In the genomic region with DNA sequence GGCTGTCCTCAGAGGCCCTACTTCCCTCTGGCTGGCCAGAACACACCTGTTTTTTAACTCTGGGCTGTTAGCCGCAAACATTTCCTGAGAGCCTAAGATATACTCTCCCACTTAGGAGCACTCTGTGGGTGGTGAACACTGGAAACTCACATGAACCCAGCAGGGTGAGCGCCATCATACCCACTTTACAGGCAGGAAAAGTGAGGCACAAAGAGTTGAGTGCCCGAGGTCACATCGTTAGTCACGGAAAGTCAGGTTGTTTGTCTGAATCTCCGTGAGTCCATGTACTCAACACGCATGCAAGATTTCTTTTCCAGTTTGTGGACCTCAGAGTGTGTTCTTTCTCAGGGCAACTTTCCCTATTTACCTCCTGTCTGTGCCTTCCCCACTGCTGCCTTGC, we compare ENCODE assay signal across 9 cellular contexts. TPM values are rescaled to one million over a fixed set of nuclear protein-coding genes. Genes with fewer than 3 reads are reported as not detected.
DNase-seq lines count a peak whose midpoint lies in the region; ATAC-seq and TF ChIP-seq lines count a peak whose summit lies in the region.
"Had no signal": no experiment of that assay in that cellular context is flagged by ENCODE, and none has a peak within 500 bp of the region (broad histone marks: within the 10 kb centered on the region; RNA-seq: fewer than 3 reads in every experiment).

No MANE protein-coding gene starts in this region.

- no peak for TF ChIP-seq POLR2A in upper lobe of left lung (IDR thresholded peaks at IDR 0.05)

- 80 to 85% methylated on average over 7 of the region's 7 CpGs for WGBS in heart right ventricle, 2 donors
- 92% methylated on average over 7 of the region's 7 CpGs for WGBS in right cardiac atrium
- WGBS in upper lobe of left lung, 2 donors = 72 to 95% methylated on average over 6 to 7 of the region's 7 CpGs

- H3K36me3 Mint-ChIP-seq in activated naive CD4-positive, alpha-beta T cell treated with anti-CD3 and anti-CD28 coated beads, Interleukin-2, amount 10 ng/mL, durations not matched to agents 7 days and 5 days = peaks cover 41% of the 10 kb centered on the region
- H3K36me3 Mint-ChIP-seq in memory B cell = peaks cover 17% of the 10 kb centered on the region

- H3K4me3 ChIP-seq in heart right ventricle = peak overlapping the region in 8 of 10 donors; percentile 15 to 95 (median 89)
- no peak overlapping the region for H3K4me3 ChIP-seq in right cardiac atrium (ENCODE audit: low read length)
- H3K4me3 ChIP-seq in upper lobe of left lung = peak overlapping the region in 3 of 4 donors; percentile 67 to 81 (median 79)

- no peak for DNase-seq in heart right ventricle
- DNase-seq in right cardiac atrium = no peak
- no peak for DNase-seq in activated naive CD4-positive, alpha-beta T cell treated with anti-CD3 and anti-CD28 coated beads, Interleukin-2, amount 10 ng/mL, durations not matched to agents 7 days and 5 days
- no peak for DNase-seq in memory B cell (ENCODE audit: low spot score in 2 of 2)
- DNase-seq in upper lobe of left lung = no peak
- DNase-seq in sciatic nerve (ENCODE audit: low spot score) = no peak
- DNase-seq: DMS53 had no signal

- peaks cover 51% of the 10 kb centered on the region for H3K4me1 Mint-ChIP-seq in activated naive CD4-positive, alpha-beta T cell treated with anti-CD3 and anti-CD28 coated beads, Interleukin-2, amount 10 ng/mL, durations not matched to agents 7 days and 5 days
- H3K4me1 Mint-ChIP-seq in memory B cell = peaks cover 26% of the 10 kb centered on the region

- H3K9me3 ChIP-seq in heart right ventricle (no peaks in the 10 kb centered on the region), right cardiac atrium (ENCODE audit: control insufficient read depth, low read length) (no peaks in the 10 kb centered on the region), upper lobe of left lung (no peaks in the 10 kb centered on the region)

- intact Hi-C loops in heart right ventricle (cut with DNase I) = loop anchor here in 6 of 10 donors (5.0 to 10.0 kb wide), 4 partner anchors 123 to 183 kb away; a partner anchor contains a TSS
- intact Hi-C loops in right cardiac atrium (cut with DNase I) = loop anchor here in 1 of 4 donors (10.0 kb wide), 1 partner anchor 153 kb away; a partner anchor contains a TSS
- intact Hi-C loops in sciatic nerve (cut with DNase I) = loop anchor here (10.0 kb wide), 1 partner anchor 123 kb away; a partner anchor contains a TSS

- no peaks in the 10 kb centered on the region for H3K27me3 Mint-ChIP-seq in activated naive CD4-positive, alpha-beta T cell treated with anti-CD3 and anti-CD28 coated beads, Interleukin-2, amount 10 ng/mL, durations not matched to agents 7 days and 5 days
- no peaks in the 10 kb centered on the region for H3K27me3 Mint-ChIP-seq in memory B cell

- peak overlapping the region; percentile 94 for H3K27ac Mint-ChIP-seq in activated naive CD4-positive, alpha-beta T cell treated with anti-CD3 and anti-CD28 coated beads, Interleukin-2, amount 10 ng/mL, durations not matched to agents 7 days and 5 days
- peak overlapping the region; percentile 98 for H3K27ac Mint-ChIP-seq in memory B cell

- CTCF ChIA-PET in activated naive CD4-positive, alpha-beta T cell treated with anti-CD3 and anti-CD28 coated beads, Interleukin-2, amount 10 ng/mL, durations not matched to agents 7 days and 5 days (lab: Charles Lee) = interaction anchor here (0.9 to 3.2 kb wide), 5 partner anchors 30 to 160 kb away, joined by 3 to 9 read pairs (median 6); a partner anchor contains a TSS

- TF ChIP-seq CTCF in heart right ventricle (IDR thresholded peaks at IDR 0.05) (no peak), upper lobe of left lung (IDR thresholded peaks at IDR 0.05) (no peak)

- H3K36me3 ChIP-seq in heart right ventricle (peaks cover 0 to 47% (median 21%) of the 10 kb centered on the region in 9 donors), upper lobe of left lung (peaks cover 7 to 39% (median 31%) of the 10 kb centered on the region in 4 donors)

- no peaks in the 10 kb centered on the region for H3K9me3 Mint-ChIP-seq in activated naive CD4-positive, alpha-beta T cell treated with anti-CD3 and anti-CD28 coated beads, Interleukin-2, amount 10 ng/mL, durations not matched to agents 7 days and 5 days
- no peaks in the 10 kb centered on the region for H3K9me3 Mint-ChIP-seq in memory B cell

- H3K27me3 ChIP-seq in heart right ventricle (no peaks in the 10 kb centered on the region), right cardiac atrium (ENCODE audit: control insufficient read depth, insufficient read depth) (no peaks in the 10 kb centered on the region), upper lobe of left lung (no peaks in the 10 kb centered on the region)

- H3K4me1 ChIP-seq in heart right ventricle (peaks cover 18 to 39% (median 33%) of the 10 kb centered on the region in 9 donors), right cardiac atrium (ENCODE audit: control insufficient read depth, insufficient read depth, low read length) (peaks cover 5% of the 10 kb centered on the region), upper lobe of left lung (peaks cover 28 to 39% (median 32%) of the 10 kb centered on the region in 4 donors)

- H3K4me3 Mint-ChIP-seq in activated naive CD4-positive, alpha-beta T cell treated with anti-CD3 and anti-CD28 coated beads, Interleukin-2, amount 10 ng/mL, durations not matched to agents 7 days and 5 days = peak overlapping the region; percentile 94
- peak overlapping the region; percentile 87 for H3K4me3 Mint-ChIP-seq in memory B cell

- ATAC-seq in heart right ventricle (no peak), right cardiac atrium (no peak), memory B cell (ENCODE audit: low read depth) (no peak), upper lobe of left lung (ENCODE audit: low FRiP score in 2 of 2) (no peak), HG02938 (IDR thresholded peaks at IDR 0.05; ENCODE audit: unreplicated experiment) (no peak), HG02763 (IDR thresholded peaks at IDR 0.05; ENCODE audit: unreplicated experiment) (no peak), sciatic nerve (no peak)

- no peak for TF ChIP-seq EP300 in upper lobe of left lung (IDR thresholded peaks at IDR 0.05)

- H3K27ac ChIP-seq in heart right ventricle = peak overlapping the region in 9 of 10 donors; percentile 78 to 94 (median 89)
- no peak overlapping the region for H3K27ac ChIP-seq in right cardiac atrium (ENCODE audit: low read length)
- peak overlapping the region; percentile 81 to 92 (median 88) for H3K27ac ChIP-seq in upper lobe of left lung

RNA-seq across cellular contexts. Expression of a gene that starts 1.9 kb away (rescaled TPM):
- total RNA-seq in heart right ventricle (10 to 100 TPM; 16.0 to 26.4 (median 18.7) TPM), right cardiac atrium (10 to 100 TPM; 14.6 to 17.8 (median 16.7) TPM), upper lobe of left lung (10 to 100 TPM in 5 of 6 donors, 1 to 10 TPM in 1; 9.2 to 23.5 (median 13.7) TPM), sciatic nerve (10.7 TPM)
- polyA plus RNA-seq in heart right ventricle (10 to 100 TPM; 12.6 to 37.6 TPM), right cardiac atrium (17.1 TPM)

RNA-seq across cellular contexts. Expression of a gene that starts 43.0 kb away (rescaled TPM):
- 10 to 100 TPM in 1 of 10 donors, 1 to 10 TPM in 9; 3.2 to 16.7 (median 5.5) TPM for total RNA-seq in heart right ventricle
- polyA plus RNA-seq in heart right ventricle = 10 to 100 TPM in 1 of 2 donors, 1 to 10 TPM in 1; 7.8 to 12.6 TPM
- 1 to 10 TPM; 4.7 to 9.1 (median 6.5) TPM for total RNA-seq in right cardiac atrium
- polyA plus RNA-seq in right cardiac atrium = 5.7 TPM
- 100 to 1,000 TPM in 5 of 6 donors, 10 to 100 TPM in 1; 95.6 to 179 (median 137) TPM for total RNA-seq in upper lobe of left lung
- total RNA-seq in sciatic nerve = 88.6 TPM
